In genomic region chr3:124878561-124879394, GRCh38 we compare ENCODE assay signal across 8 cellular contexts.
DNase-seq lines count a peak whose midpoint lies in the region; ATAC-seq and TF ChIP-seq lines count a peak whose summit lies in the region.

No MANE protein-coding gene starts in this region.

- no peak for TF ChIP-seq CTCF in cardiac fibroblast (IDR thresholded peaks at IDR 0.05; ENCODE audit: low read depth, low read length)

- ATAC-seq in HG02870 (IDR thresholded peaks at IDR 0.05; ENCODE audit: unreplicated experiment), result no peak

- DNase-seq in GM04503 (ENCODE audit: low read depth) (peak; percentile 96), NOMO-1 treated with dmso at 0.1 percent for 144 hours (lab: John Stamatoyannopoulos, UW; ENCODE audit: unreplicated experiment) (peak; percentile 79), cardiac fibroblast (ENCODE audit: low read depth in 2 of 2) (peak; percentile 92 to 98), medulla oblongata (ENCODE audit: extremely low spot score) (peak; percentile 49), NCI-H1092 treated with DMSO at 0.1 percent for 48 hours (lab: John Stamatoyannopoulos, UW) (no peak), HUDEP-2 (lab: John Stamatoyannopoulos, UW; ENCODE audit: unreplicated experiment in 76 of 76) (no peak), NCI-H1105 treated with DMSO at 0.1 percent for 48 hours (lab: John Stamatoyannopoulos, UW) (no peak)

- H3K4me3 ChIP-seq in cardiac fibroblast (replicated peaks in 1 of 2; ENCODE audit: low read depth in 2 of 2, low read length in 2 of 2), result no peak overlapping the region

Comparison
In these comparisons a context has a peak if more than half of its experiments do, and no peak if none do; other contexts are left out.
1. DNase-seq: peak in GM04503 (single experiment), NOMO-1 treated with dmso at 0.1 percent for 144 hours (single experiment), cardiac fibroblast (2 of 2) and medulla oblongata (single experiment); none in NCI-H1092 treated with DMSO at 0.1 percent for 48 hours (single experiment), HUDEP-2 (0 of 76) and NCI-H1105 treated with DMSO at 0.1 percent for 48 hours (single experiment).